ENCODE assay signal across 31 cellular contexts in the genomic region with DNA sequence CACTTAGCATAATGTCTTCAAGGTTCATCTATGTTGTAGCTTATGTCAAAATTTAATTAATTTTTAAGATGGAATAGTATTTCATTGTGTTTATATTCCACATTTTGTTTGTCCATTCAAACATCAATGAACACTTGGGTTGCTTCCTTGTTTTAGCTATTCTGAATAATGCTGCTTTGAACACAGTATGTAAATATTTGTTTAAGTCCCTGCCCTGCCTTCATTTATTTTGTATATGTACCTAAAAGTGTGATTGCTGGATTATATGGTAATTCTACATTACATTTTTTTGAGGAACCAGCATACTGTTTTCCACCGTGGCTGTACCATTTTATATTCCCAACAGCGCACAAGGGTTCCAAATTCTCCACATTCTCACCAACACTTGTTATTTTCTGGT.
"Had no signal": no experiment of that assay in that cellular context is flagged by ENCODE, and none has a peak within 500 bp of the region (broad histone marks: within the 10 kb centered on the region; RNA-seq: fewer than 3 reads in every experiment).

No MANE protein-coding gene starts in this region.

- H3K4me2 ChIP-seq: hepatocyte had no signal

- H3K4me3 ChIP-seq: ascending aorta, breast epithelium, cardiac muscle cell, coronary artery, dorsolateral prefrontal cortex, esophagus muscularis mucosa, gastroesophageal sphincter, heart right ventricle, hepatocyte had no signal

- H3K9me3 ChIP-seq: ascending aorta, breast epithelium, esophagus muscularis mucosa, gastroesophageal sphincter had no signal

- ATAC-seq: activated naive CD4-positive, alpha-beta T cell treated with anti-CD3 and anti-CD28 coated beads, Interleukin-2, amount 50 U/mL, for 72 hours; activated T-cell treated with anti-CD3 and anti-CD28 coated beads, Interleukin-2, amount 50 U/mL, for 72 hours; effector memory CD8-positive, alpha-beta T cell; foreskin keratinocyte; gastroesophageal sphincter; heart right ventricle; WTC11 had no signal

- H3K27me3 ChIP-seq: ascending aorta, breast epithelium, cardiac muscle cell, dorsolateral prefrontal cortex, esophagus muscularis mucosa, foreskin keratinocyte, gastroesophageal sphincter, heart right ventricle, hepatocyte had no signal

- H3K4me1 ChIP-seq: ascending aorta, breast epithelium, esophagus muscularis mucosa, foreskin keratinocyte, gastroesophageal sphincter, heart right ventricle had no signal

- H2AFZ ChIP-seq: hepatocyte had no signal

- DNase-seq: activated CD4-positive, alpha-beta memory T cell treated with anti-CD3 and anti-CD28 coated beads, Interleukin-2, amount 10 ng/mL, durations not matched to agents 7 days and 5 days; activated CD4-positive, alpha-beta T cell treated with anti-CD3 and anti-CD28 coated beads for 1 hour; activated CD4-positive, alpha-beta T cell treated with anti-CD3 and anti-CD28 coated beads for 4 hours; activated CD4-positive, alpha-beta T cell treated with anti-CD3 and anti-CD28 coated beads, Interleukin-2, amount 10 ng/mL, durations not matched to agents 7 days and 5 days; activated CD4-positive, alpha-beta T cell treated with anti-CD3 and anti-CD28 coated beads, Interleukin-2, amount 50 U/mL, for 4 hours; activated CD8-positive, alpha-beta memory T cell treated with anti-CD3 and anti-CD28 coated beads, Interleukin-2, amount 50 U/mL, for 48 hours; activated gamma-delta T cell; activated naive CD4-positive, alpha-beta T cell; activated naive CD4-positive, alpha-beta T cell treated with anti-CD3 and anti-CD28 coated beads, Interleukin-2, amount 10 ng/mL, durations not matched to agents 7 days and 5 days; activated naive CD8-positive, alpha-beta T cell treated with anti-CD3 and anti-CD28 coated beads, Interleukin-2, amount 10 ng/mL, durations not matched to agents 7 days and 5 days; activated T-cell treated with anti-CD3 and anti-CD28 coated beads for 4 hours; activated T-cell treated with anti-CD3 and anti-CD28 coated beads, Interleukin-2, amount 50 U/mL, for 24 hours; activated T-cell treated with anti-CD3 and anti-CD28 coated beads, Interleukin-2, amount 50 U/mL, for 72 hours; central memory CD4-positive, alpha-beta T cell; cerebellar nuclear complex; dorsolateral prefrontal cortex; effector CD4-positive, alpha-beta T cell; effector memory CD8-positive, alpha-beta T cell; erythroblast; foreskin keratinocyte; heart right ventricle; T-helper 2 cell had no signal

- H3K79me2 ChIP-seq: hepatocyte had no signal

- H3K27ac ChIP-seq: ascending aorta, breast epithelium, cardiac muscle cell, coronary artery, dorsolateral prefrontal cortex, esophagus muscularis mucosa, foreskin keratinocyte, gastroesophageal sphincter, heart right ventricle, hepatocyte had no signal

- H3K36me3 ChIP-seq: ascending aorta, breast epithelium, cardiac muscle cell, esophagus muscularis mucosa, gastroesophageal sphincter, heart right ventricle had no signal
